In genomic region chr7:152882576-152883310, GRCh38 we compare ENCODE assay signal across 22 cellular contexts.
"Had no signal": no experiment of that assay in that cellular context is flagged by ENCODE, and none has a peak within 500 bp of the region (broad histone marks: within the 10 kb centered on the region; RNA-seq: fewer than 3 reads in every experiment).

No MANE protein-coding gene starts in this region.

- H3K27me3 Mint-ChIP-seq: activated B cell treated with CpG ODN at 0.5 μM for 24 hours; activated CD4-positive, alpha-beta T cell treated with anti-CD3 and anti-CD28 coated beads, Interleukin-2, amount 10 ng/mL, durations not matched to agents 24 days and 14 days; activated naive CD8-positive, alpha-beta T cell treated with anti-CD3 and anti-CD28 coated beads, Interleukin-2, amount 10 ng/mL, durations not matched to agents 7 days and 5 days; activated T-helper 17 cell treated with anti-CD3 and anti-CD28 coated beads, Interleukin-2, amount 50 U/mL, for 72 hours had no signal

- H3K4me3 Mint-ChIP-seq: activated B cell treated with CpG ODN at 0.5 μM for 24 hours; activated CD4-positive, alpha-beta T cell treated with anti-CD3 and anti-CD28 coated beads, Interleukin-2, amount 10 ng/mL, durations not matched to agents 24 days and 14 days; activated naive CD8-positive, alpha-beta T cell treated with anti-CD3 and anti-CD28 coated beads, Interleukin-2, amount 10 ng/mL, durations not matched to agents 7 days and 5 days; activated T-helper 17 cell treated with anti-CD3 and anti-CD28 coated beads, Interleukin-2, amount 50 U/mL, for 72 hours had no signal

- H3K27ac Mint-ChIP-seq: activated B cell treated with CpG ODN at 0.5 μM for 24 hours; activated CD4-positive, alpha-beta T cell treated with anti-CD3 and anti-CD28 coated beads, Interleukin-2, amount 10 ng/mL, durations not matched to agents 24 days and 14 days; activated naive CD8-positive, alpha-beta T cell treated with anti-CD3 and anti-CD28 coated beads, Interleukin-2, amount 10 ng/mL, durations not matched to agents 7 days and 5 days; activated T-helper 17 cell treated with anti-CD3 and anti-CD28 coated beads, Interleukin-2, amount 50 U/mL, for 72 hours had no signal

- H3K4me1 Mint-ChIP-seq: activated B cell treated with CpG ODN at 0.5 μM for 24 hours; activated CD4-positive, alpha-beta T cell treated with anti-CD3 and anti-CD28 coated beads, Interleukin-2, amount 10 ng/mL, durations not matched to agents 24 days and 14 days; activated naive CD8-positive, alpha-beta T cell treated with anti-CD3 and anti-CD28 coated beads, Interleukin-2, amount 10 ng/mL, durations not matched to agents 7 days and 5 days; activated T-helper 17 cell treated with anti-CD3 and anti-CD28 coated beads, Interleukin-2, amount 50 U/mL, for 72 hours had no signal

- H3K36me3 ChIP-seq: adrenal gland had no signal

- H3K36me3 Mint-ChIP-seq: activated naive CD8-positive, alpha-beta T cell treated with anti-CD3 and anti-CD28 coated beads, Interleukin-2, amount 10 ng/mL, durations not matched to agents 7 days and 5 days had no signal

- H3K9me3 ChIP-seq: adrenal gland had no signal

- H3K27ac ChIP-seq: adrenal gland had no signal

- ATAC-seq: activated T-helper 17 cell treated with anti-CD3 and anti-CD28 coated beads, Interleukin-2, amount 50 U/mL, for 72 hours had no signal

- H3K4me3 ChIP-seq: adrenal gland had no signal

- H3K9me3 Mint-ChIP-seq: activated CD4-positive, alpha-beta T cell treated with anti-CD3 and anti-CD28 coated beads, Interleukin-2, amount 10 ng/mL, durations not matched to agents 24 days and 14 days; activated T-helper 17 cell treated with anti-CD3 and anti-CD28 coated beads, Interleukin-2, amount 50 U/mL, for 72 hours had no signal

- DNase-seq: activated B cell treated with CpG ODN at 0.5 μM for 24 hours; activated CD4-positive, alpha-beta T cell treated with anti-CD3 and anti-CD28 coated beads for 1 hour; activated CD4-positive, alpha-beta T cell treated with anti-CD3 and anti-CD28 coated beads, Interleukin-2, amount 10 ng/mL, durations not matched to agents 24 days and 14 days; activated CD4-positive, alpha-beta T cell treated with anti-CD3 and anti-CD28 coated beads, Interleukin-2, amount 50 U/mL, for 48 hours; activated naive CD4-positive, alpha-beta T cell treated with anti-CD3 and anti-CD28 coated beads, Interleukin-2, amount 50 U/mL, for 16 hours; activated naive CD8-positive, alpha-beta T cell treated with anti-CD3 and anti-CD28 coated beads, Interleukin-2, amount 10 ng/mL, durations not matched to agents 7 days and 5 days; activated T-cell treated with anti-CD3 and anti-CD28 coated beads for 4 hours; anterior cingulate cortex; caudate nucleus; Karpas-422; MM.1S; NCI-H1105 treated with DMSO at 0.1 percent for 48 hours; NCI-H1436 treated with DMSO at 0.1 percent for 48 hours; NCI-H187; NCI-H2081; NCI-H510A treated with DMSO at 0.1 percent for 48 hours; NCI-H69; SIG-M5; T-helper 2 cell; T1000 had no signal

- H3K27me3 ChIP-seq: adrenal gland had no signal

- H3K4me1 ChIP-seq: adrenal gland had no signal
